In genomic region chr6:106167105-106167814, GRCh38 we compare ENCODE assay signal across 1 cellular context.
TF ChIP-seq lines count a peak whose summit lies in the region.

No MANE protein-coding gene starts in this region.

TF ChIP-seq in GM12878, 131 proteins besides CTCF, POLR2A, EP300 and RAD21 (continued from another document):
- TF ChIP-seq BMI1 (IDR thresholded peaks at IDR 0.05; ENCODE audit: borderline replicate concordance) (peak; percentile 16; the same call in 1 of the 2 replicates), CBX5 (IDR thresholded peaks at IDR 0.05; ENCODE audit: low read depth) (peak; percentile 58; the same call in 1 of the 2 replicates), NFIC (IDR thresholded peaks at IDR 0.05; ENCODE audit: low read depth, low read length) (peak; percentile 92), FOXK2 (IDR thresholded peaks at IDR 0.05) (no peak), SPI1 (IDR thresholded peaks at IDR 0.05; ENCODE audit: borderline replicate concordance, insufficient read depth, low read depth, low read length) (no peak), PAX8 (IDR thresholded peaks at IDR 0.05) (no peak), MEF2A (IDR thresholded peaks at IDR 0.05; ENCODE audit: insufficient read depth, low read depth, low read length) (peak; percentile 72), ZNF24 (IDR thresholded peaks at IDR 0.05) (peak; percentile 63; the same call in 1 of the 2 replicates), JUNB (IDR thresholded peaks at IDR 0.05) (peak; percentile 86), ZNF274 (IDR thresholded peaks at IDR 0.05; ENCODE audit: insufficient read depth, insufficient read length) (no peak), MYC (IDR thresholded peaks at IDR 0.05; ENCODE audit: insufficient read depth, insufficient read length, insufficient replicate concordance, low read length, severe bottlenecking) (no peak), STAT3 (IDR thresholded peaks at IDR 0.05; ENCODE audit: low read depth, low read length) (peak; percentile 95; the same call in 1 of the 2 replicates), SREBF1 (IDR thresholded peaks at IDR 0.05; ENCODE audit: low read length) (peak; percentile 36; the same call in 1 of the 2 replicates), DPF2 (IDR thresholded peaks at IDR 0.05) (no peak), SP1 (IDR thresholded peaks at IDR 0.05; ENCODE audit: low read depth, low read length) (peak; percentile 19), YY1 (IDR thresholded peaks at IDR 0.05; ENCODE audit: low read depth, low read length) (peak; percentile 67; the same call in 1 of the 2 replicates), MEF2B (IDR thresholded peaks at IDR 0.05; ENCODE audit: partially characterized antibody, poor library complexity, severe bottlenecking) (peak; percentile 64), PML (IDR thresholded peaks at IDR 0.05; ENCODE audit: low read length) (peak; percentile 49; the same call in 1 of the 2 replicates), NRF1 (conservative IDR thresholded peaks at IDR 0.05; ENCODE audit: low read depth, low read length) (no peak), TCF12 (IDR thresholded peaks at IDR 0.05; ENCODE audit: low read depth, low read length) (peak; percentile 87; the same call in 1 of the 2 replicates), BCL3 (IDR thresholded peaks at IDR 0.05; ENCODE audit: borderline replicate concordance, insufficient read depth, low read depth, low read length, poor library complexity, severe bottlenecking) (no peak), CREB1 (IDR thresholded peaks at IDR 0.05; ENCODE audit: low read depth) (0 out of 2 replicates have a peak, but pooled peaks have one; percentile 10), ATF2 (IDR thresholded peaks at IDR 0.05; ENCODE audit: low read length) (peak; percentile 88), ZSCAN29 (IDR thresholded peaks at IDR 0.05) (no peak), HDGF (IDR thresholded peaks at IDR 0.05) (no peak), YBX1 (IDR thresholded peaks at IDR 0.05) (no peak), GATAD2B (conservative IDR thresholded peaks at IDR 0.05; ENCODE audit: low read depth) (no peak), TCF3 (IDR thresholded peaks at IDR 0.05; ENCODE audit: borderline replicate concordance, insufficient read depth, low read depth, low read length) (peak; percentile 83; the same call in 1 of the 2 replicates), ATF3 (IDR thresholded peaks at IDR 0.05; ENCODE audit: borderline replicate concordance, extremely low read depth, low read depth, low read length) (no peak), EED (IDR thresholded peaks at IDR 0.05; ENCODE audit: low read depth) (peak; percentile 75), IRF3 (IDR thresholded peaks at IDR 0.05) (no peak)
- TF ChIP-seq, protein P1, sequence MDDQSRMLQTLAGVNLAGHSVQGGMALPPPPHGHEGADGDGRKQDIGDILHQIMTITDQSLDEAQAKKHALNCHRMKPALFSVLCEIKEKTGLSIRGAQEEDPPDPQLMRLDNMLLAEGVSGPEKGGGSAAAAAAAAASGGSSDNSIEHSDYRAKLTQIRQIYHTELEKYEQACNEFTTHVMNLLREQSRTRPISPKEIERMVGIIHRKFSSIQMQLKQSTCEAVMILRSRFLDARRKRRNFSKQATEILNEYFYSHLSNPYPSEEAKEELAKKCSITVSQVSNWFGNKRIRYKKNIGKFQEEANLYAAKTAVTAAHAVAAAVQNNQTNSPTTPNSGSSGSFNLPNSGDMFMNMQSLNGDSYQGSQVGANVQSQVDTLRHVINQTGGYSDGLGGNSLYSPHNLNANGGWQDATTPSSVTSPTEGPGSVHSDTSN (IDR thresholded peaks at IDR 0.05; ENCODE audit: insufficient replicate concordance, low read depth, low read length) = no peak
- TF ChIP-seq, protein P2, sequence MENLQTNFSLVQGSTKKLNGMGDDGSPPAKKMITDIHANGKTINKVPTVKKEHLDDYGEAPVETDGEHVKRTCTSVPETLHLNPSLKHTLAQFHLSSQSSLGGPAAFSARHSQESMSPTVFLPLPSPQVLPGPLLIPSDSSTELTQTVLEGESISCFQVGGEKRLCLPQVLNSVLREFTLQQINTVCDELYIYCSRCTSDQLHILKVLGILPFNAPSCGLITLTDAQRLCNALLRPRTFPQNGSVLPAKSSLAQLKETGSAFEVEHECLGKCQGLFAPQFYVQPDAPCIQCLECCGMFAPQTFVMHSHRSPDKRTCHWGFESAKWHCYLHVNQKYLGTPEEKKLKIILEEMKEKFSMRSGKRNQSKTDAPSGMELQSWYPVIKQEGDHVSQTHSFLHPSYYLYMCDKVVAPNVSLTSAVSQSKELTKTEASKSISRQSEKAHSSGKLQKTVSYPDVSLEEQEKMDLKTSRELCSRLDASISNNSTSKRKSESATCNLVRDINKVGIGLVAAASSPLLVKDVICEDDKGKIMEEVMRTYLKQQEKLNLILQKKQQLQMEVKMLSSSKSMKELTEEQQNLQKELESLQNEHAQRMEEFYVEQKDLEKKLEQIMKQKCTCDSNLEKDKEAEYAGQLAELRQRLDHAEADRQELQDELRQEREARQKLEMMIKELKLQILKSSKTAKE (IDR thresholded peaks at IDR 0.05; ENCODE audit: low read depth, poor library complexity, severe bottlenecking) = peak; percentile 80
- TF ChIP-seq, protein P3, sequence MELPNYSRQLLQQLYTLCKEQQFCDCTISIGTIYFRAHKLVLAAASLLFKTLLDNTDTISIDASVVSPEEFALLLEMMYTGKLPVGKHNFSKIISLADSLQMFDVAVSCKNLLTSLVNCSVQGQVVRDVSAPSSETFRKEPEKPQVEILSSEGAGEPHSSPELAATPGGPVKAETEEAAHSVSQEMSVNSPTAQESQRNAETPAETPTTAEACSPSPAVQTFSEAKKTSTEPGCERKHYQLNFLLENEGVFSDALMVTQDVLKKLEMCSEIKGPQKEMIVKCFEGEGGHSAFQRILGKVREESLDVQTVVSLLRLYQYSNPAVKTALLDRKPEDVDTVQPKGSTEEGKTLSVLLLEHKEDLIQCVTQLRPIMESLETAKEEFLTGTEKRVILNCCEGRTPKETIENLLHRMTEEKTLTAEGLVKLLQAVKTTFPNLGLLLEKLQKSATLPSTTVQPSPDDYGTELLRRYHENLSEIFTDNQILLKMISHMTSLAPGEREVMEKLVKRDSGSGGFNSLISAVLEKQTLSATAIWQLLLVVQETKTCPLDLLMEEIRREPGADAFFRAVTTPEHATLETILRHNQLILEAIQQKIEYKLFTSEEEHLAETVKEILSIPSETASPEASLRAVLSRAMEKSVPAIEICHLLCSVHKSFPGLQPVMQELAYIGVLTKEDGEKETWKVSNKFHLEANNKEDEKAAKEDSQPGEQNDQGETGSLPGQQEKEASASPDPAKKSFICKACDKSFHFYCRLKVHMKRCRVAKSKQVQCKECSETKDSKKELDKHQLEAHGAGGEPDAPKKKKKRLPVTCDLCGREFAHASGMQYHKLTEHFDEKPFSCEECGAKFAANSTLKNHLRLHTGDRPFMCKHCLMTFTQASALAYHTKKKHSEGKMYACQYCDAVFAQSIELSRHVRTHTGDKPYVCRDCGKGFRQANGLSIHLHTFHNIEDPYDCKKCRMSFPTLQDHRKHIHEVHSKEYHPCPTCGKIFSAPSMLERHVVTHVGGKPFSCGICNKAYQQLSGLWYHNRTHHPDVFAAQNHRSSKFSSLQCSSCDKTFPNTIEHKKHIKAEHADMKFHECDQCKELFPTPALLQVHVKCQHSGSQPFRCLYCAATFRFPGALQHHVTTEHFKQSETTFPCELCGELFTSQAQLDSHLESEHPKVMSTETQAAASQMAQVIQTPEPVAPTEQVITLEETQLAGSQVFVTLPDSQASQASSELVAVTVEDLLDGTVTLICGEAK (IDR thresholded peaks at IDR 0.05; ENCODE audit: borderline replicate concordance) = no peak
- TF ChIP-seq, protein P4, sequence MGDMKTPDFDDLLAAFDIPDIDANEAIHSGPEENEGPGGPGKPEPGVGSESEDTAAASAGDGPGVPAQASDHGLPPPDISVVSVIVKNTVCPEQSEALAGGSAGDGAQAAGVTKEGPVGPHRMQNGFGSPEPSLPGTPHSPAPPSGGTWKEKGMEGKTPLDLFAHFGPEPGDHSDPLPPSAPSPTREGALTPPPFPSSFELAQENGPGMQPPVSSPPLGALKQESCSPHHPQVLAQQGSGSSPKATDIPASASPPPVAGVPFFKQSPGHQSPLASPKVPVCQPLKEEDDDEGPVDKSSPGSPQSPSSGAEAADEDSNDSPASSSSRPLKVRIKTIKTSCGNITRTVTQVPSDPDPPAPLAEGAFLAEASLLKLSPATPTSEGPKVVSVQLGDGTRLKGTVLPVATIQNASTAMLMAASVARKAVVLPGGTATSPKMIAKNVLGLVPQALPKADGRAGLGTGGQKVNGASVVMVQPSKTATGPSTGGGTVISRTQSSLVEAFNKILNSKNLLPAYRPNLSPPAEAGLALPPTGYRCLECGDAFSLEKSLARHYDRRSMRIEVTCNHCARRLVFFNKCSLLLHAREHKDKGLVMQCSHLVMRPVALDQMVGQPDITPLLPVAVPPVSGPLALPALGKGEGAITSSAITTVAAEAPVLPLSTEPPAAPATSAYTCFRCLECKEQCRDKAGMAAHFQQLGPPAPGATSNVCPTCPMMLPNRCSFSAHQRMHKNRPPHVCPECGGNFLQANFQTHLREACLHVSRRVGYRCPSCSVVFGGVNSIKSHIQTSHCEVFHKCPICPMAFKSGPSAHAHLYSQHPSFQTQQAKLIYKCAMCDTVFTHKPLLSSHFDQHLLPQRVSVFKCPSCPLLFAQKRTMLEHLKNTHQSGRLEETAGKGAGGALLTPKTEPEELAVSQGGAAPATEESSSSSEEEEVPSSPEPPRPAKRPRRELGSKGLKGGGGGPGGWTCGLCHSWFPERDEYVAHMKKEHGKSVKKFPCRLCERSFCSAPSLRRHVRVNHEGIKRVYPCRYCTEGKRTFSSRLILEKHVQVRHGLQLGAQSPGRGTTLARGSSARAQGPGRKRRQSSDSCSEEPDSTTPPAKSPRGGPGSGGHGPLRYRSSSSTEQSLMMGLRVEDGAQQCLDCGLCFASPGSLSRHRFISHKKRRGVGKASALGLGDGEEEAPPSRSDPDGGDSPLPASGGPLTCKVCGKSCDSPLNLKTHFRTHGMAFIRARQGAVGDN (IDR thresholded peaks at IDR 0.05) = peak; percentile 48; the same call in 1 of the 2 replicates
